Comparison of ENCODE assay signal across 8 cellular contexts in genomic region chr1:41851589-41851988, GRCh38.
DNase-seq lines count a peak whose midpoint lies in the region; ATAC-seq and TF ChIP-seq lines count a peak whose summit lies in the region.

No MANE protein-coding gene starts in this region.

- no peaks in the 10 kb centered on the region for H3K9me3 Mint-ChIP-seq in natural killer cell treated with Interleukin-12 subunit alpha and Interleukin-12 subunit beta and Interleukin-15 and Interleukin-18, amount 100 ng/mL, for 72 hours
- H3K9me3 Mint-ChIP-seq in natural killer cell (no peaks in the 10 kb centered on the region), Caco-2 (ENCODE audit: unreplicated experiment) (no peaks in the 10 kb centered on the region)
- peaks cover 0 to 4% (median 0%) of the 10 kb centered on the region in 9 donors for H3K9me3 Mint-ChIP-seq in naive thymus-derived CD8-positive, alpha-beta T cell

- POLR2A ChIA-PET in Caco-2 (lab: Charles Lee): no interaction called here
- POLR2A ChIA-PET in naive thymus-derived CD8-positive, alpha-beta T cell (lab: Charles Lee): no interaction called here

- 72% methylated on average over 5 of the region's 5 CpGs for whole genome bisulfite sequencing in right cardiac atrium
- 78 to 86% methylated on average over 5 of the region's 5 CpGs for whole genome bisulfite sequencing in testis, 2 donors

- ATAC-seq in natural killer cell treated with Interleukin-12 subunit alpha and Interleukin-12 subunit beta and Interleukin-15 and Interleukin-18, amount 100 ng/mL, for 72 hours: no peak
- no peak for ATAC-seq in natural killer cell
- ATAC-seq in SK-N-SH treated with all-trans-retinoic acid at 6 μM for 48 hours: peak; percentile 76
- no peak for ATAC-seq in right cardiac atrium
- no peak for ATAC-seq in naive thymus-derived CD8-positive, alpha-beta T cell

- peaks cover 38 to 61% of the 10 kb centered on the region in 2 donors for H3K4me1 Mint-ChIP-seq in natural killer cell treated with Interleukin-12 subunit alpha and Interleukin-12 subunit beta and Interleukin-15 and Interleukin-18, amount 100 ng/mL, for 72 hours (ENCODE audit: low read depth in 2 of 2)
- H3K4me1 Mint-ChIP-seq in natural killer cell: peaks cover 47 to 57% of the 10 kb centered on the region in 2 donors
- H3K4me1 Mint-ChIP-seq in Caco-2 (ENCODE audit: low read depth, unreplicated experiment): peaks cover 5% of the 10 kb centered on the region
- H3K4me1 Mint-ChIP-seq in naive thymus-derived CD8-positive, alpha-beta T cell: peaks cover 6 to 22% (median 10%) of the 10 kb centered on the region in 4 donors

- H3K27me3 Mint-ChIP-seq in natural killer cell treated with Interleukin-12 subunit alpha and Interleukin-12 subunit beta and Interleukin-15 and Interleukin-18, amount 100 ng/mL, for 72 hours: no peaks in the 10 kb centered on the region
- H3K27me3 Mint-ChIP-seq in natural killer cell (ENCODE audit: low read depth in 2 of 2): no peaks in the 10 kb centered on the region
- H3K27me3 Mint-ChIP-seq in Caco-2 (ENCODE audit: insufficient read depth, unreplicated experiment): peaks cover 3% of the 10 kb centered on the region
- H3K27me3 Mint-ChIP-seq in naive thymus-derived CD8-positive, alpha-beta T cell: no peaks in the 10 kb centered on the region

- peak; percentile 18 for DNase-seq in natural killer cell treated with Interleukin-12 subunit alpha and Interleukin-12 subunit beta and Interleukin-15 and Interleukin-18, amount 100 ng/mL, for 72 hours (ENCODE audit: low spot score)
- no peak for DNase-seq in natural killer cell
- DNase-seq in foreskin fibroblast: peak; percentile 70 to 84
- no peak for DNase-seq in Caco-2
- DNase-seq in right cardiac atrium: no peak
- no peak for DNase-seq in naive thymus-derived CD8-positive, alpha-beta T cell
- no peak for DNase-seq in testis

- no peaks in the 10 kb centered on the region for H3K27me3 ChIP-seq in Caco-2 (replicated peaks; ENCODE audit: control insufficient read depth, insufficient read depth, low read length)
- H3K27me3 ChIP-seq in right cardiac atrium (ENCODE audit: control insufficient read depth, insufficient read depth): no peaks in the 10 kb centered on the region
- H3K27me3 ChIP-seq in testis: no peaks in the 10 kb centered on the region

- no peak for TF ChIP-seq POLR2A in testis (IDR thresholded peaks at IDR 0.05)

- no peak overlapping the region for H3K4me3 Mint-ChIP-seq in natural killer cell treated with Interleukin-12 subunit alpha and Interleukin-12 subunit beta and Interleukin-15 and Interleukin-18, amount 100 ng/mL, for 72 hours
- H3K4me3 Mint-ChIP-seq in natural killer cell: no peak overlapping the region
- no peak overlapping the region for H3K4me3 Mint-ChIP-seq in Caco-2 (ENCODE audit: unreplicated experiment)
- H3K4me3 Mint-ChIP-seq in naive thymus-derived CD8-positive, alpha-beta T cell: no peak overlapping the region

- H3K9me3 ChIP-seq in Caco-2: no peaks in the 10 kb centered on the region
- no peaks in the 10 kb centered on the region for H3K9me3 ChIP-seq in right cardiac atrium (ENCODE audit: control insufficient read depth, low read length)
- no peaks in the 10 kb centered on the region for H3K9me3 ChIP-seq in testis

- BruUV-seq in Caco-2 (replicated peaks; lab: Mats Ljungman, UMichigan): no TSS peak

- H3K36me3 ChIP-seq in Caco-2 (ENCODE audit: control insufficient read depth, insufficient read depth, low read length) (no peaks in the 10 kb centered on the region), testis (ENCODE audit: low read depth, missing control alignments) (no peaks in the 10 kb centered on the region)

- peak overlapping the region in 1 of 2 donors; percentile 47 for H3K27ac Mint-ChIP-seq in natural killer cell treated with Interleukin-12 subunit alpha and Interleukin-12 subunit beta and Interleukin-15 and Interleukin-18, amount 100 ng/mL, for 72 hours
- no peak overlapping the region for H3K27ac Mint-ChIP-seq in natural killer cell
- H3K27ac Mint-ChIP-seq in Caco-2 (ENCODE audit: unreplicated experiment): no peak overlapping the region
- no peak overlapping the region for H3K27ac Mint-ChIP-seq in naive thymus-derived CD8-positive, alpha-beta T cell

- intact Hi-C loops in natural killer cell (cut with micrococcal nuclease) (no loop called here), Caco-2 (cut with micrococcal nuclease; ENCODE audit: unreplicated experiment) (no loop called here), right cardiac atrium (cut with DNase I) (no loop called here), testis (cut with DNase I; ENCODE audit: low total_unique reads) (no loop called here)

- H3K4me1 ChIP-seq in Caco-2 (no peaks in the 10 kb centered on the region), right cardiac atrium (ENCODE audit: control insufficient read depth, insufficient read depth, low read length) (peaks cover 4% of the 10 kb centered on the region), testis (peaks cover 4% of the 10 kb centered on the region)

- no peak for TF ChIP-seq CTCF in natural killer cell (IDR thresholded peaks at IDR 0.05)
- no peak for TF ChIP-seq CTCF in foreskin fibroblast (IDR thresholded peaks at IDR 0.05; ENCODE audit: low read depth, low read length)
- TF ChIP-seq CTCF in Caco-2 (IDR thresholded peaks at IDR 0.05; ENCODE audit: insufficient read depth in 1 of 2, low read depth in 1 of 2, low read length in 1 of 2, severe bottlenecking in 1 of 2, unreplicated experiment in 1 of 2): no peak
- TF ChIP-seq CTCF in testis (IDR thresholded peaks at IDR 0.05): no peak

- no peak overlapping the region for H3K27ac ChIP-seq in right cardiac atrium (ENCODE audit: low read length)
- H3K27ac ChIP-seq in testis: no peak overlapping the region

- H3K4me3 ChIP-seq in foreskin fibroblast (ENCODE audit: low read depth in 1 of 2, low read length in 2 of 2) (no peak overlapping the region), Caco-2 (ENCODE audit: low read depth, low read length) (no peak overlapping the region), right cardiac atrium (ENCODE audit: low read length) (no peak overlapping the region), testis (no peak overlapping the region)

- H3K36me3 Mint-ChIP-seq in natural killer cell treated with Interleukin-12 subunit alpha and Interleukin-12 subunit beta and Interleukin-15 and Interleukin-18, amount 100 ng/mL, for 72 hours: peaks cover 20% of the 10 kb centered on the region
- H3K36me3 Mint-ChIP-seq in natural killer cell: peaks cover 7% of the 10 kb centered on the region
- H3K36me3 Mint-ChIP-seq in Caco-2 (ENCODE audit: insufficient read depth, unreplicated experiment): no peaks in the 10 kb centered on the region
- H3K36me3 Mint-ChIP-seq in naive thymus-derived CD8-positive, alpha-beta T cell: peaks cover 2 to 19% (median 9%) of the 10 kb centered on the region in 3 donors

- CTCF ChIA-PET in Caco-2 (lab: Charles Lee): no interaction called here

TF ChIP-seq in SK-N-SH treated with all-trans-retinoic acid at 6 μM for 48 hours, 23 proteins besides CTCF, POLR2A, EP300 and RAD21:
- TF ChIP-seq TCF4 (CRISPR knock-in tag; IDR thresholded peaks at IDR 0.05; ENCODE audit: borderline replicate concordance) (no peak), ZNF8 (CRISPR knock-in tag; IDR thresholded peaks at IDR 0.05) (no peak), PPARA (CRISPR knock-in tag; IDR thresholded peaks at IDR 0.05; ENCODE audit: borderline replicate concordance) (no peak), CSRNP3 (CRISPR knock-in tag; IDR thresholded peaks at IDR 0.05) (no peak), ZNF70 (CRISPR knock-in tag; IDR thresholded peaks at IDR 0.05) (no peak), CSDC2 (CRISPR knock-in tag; IDR thresholded peaks at IDR 0.05) (no peak)
TF ChIP-seq in SK-N-SH treated with all-trans-retinoic acid at 6 μM for 48 hours: peak in this region for 0.

Comparison
In these comparisons a context has a peak if more than half of its experiments do, and no peak if none do; other contexts are left out.
1. DNase-seq: peak in natural killer cell treated with Interleukin-12 subunit alpha and Interleukin-12 subunit beta and Interleukin-15 and Interleukin-18, amount 100 ng/mL, for 72 hours (single experiment) and foreskin fibroblast (2 of 2); none in natural killer cell (single experiment), Caco-2 (0 of 2), right cardiac atrium (0 of 3), naive thymus-derived CD8-positive, alpha-beta T cell (0 of 10) and testis (single experiment).